In the genomic region with DNA sequence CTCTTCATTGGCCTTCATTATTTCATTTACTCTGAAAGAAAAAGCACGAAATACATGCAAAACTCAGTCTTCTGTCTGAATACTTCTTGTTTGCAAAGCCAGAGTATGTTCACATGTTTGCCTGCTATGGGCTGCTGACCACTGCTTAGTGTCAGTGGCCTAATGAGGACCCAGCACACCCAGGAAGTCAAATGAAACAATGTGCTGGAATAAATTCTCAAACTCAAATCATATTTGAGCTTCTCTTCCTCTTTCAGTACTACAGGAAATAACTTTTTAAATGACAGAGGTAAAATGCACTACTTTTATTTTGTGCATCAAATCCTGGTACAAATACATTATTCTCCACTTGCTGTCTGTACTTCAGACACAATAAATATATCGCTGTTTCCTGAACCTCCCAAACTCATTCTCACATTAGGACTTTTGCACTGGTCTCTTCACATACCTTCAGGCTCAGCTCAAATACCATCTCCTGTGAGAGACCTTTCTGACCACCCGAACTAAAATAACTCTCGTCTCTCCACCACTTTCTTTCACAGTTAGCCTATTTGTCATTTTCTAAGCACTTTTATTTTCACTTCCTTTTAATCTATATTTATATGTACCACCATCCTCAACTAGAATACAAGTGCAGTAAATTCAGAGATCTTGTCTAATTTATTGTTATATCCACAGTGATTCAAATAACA, we compare ENCODE assay signal across 1 cellular context.
A peak's percentile ranks its signal among the peaks of the same experiment; 100 is the strongest.
TF ChIP-seq lines count a peak whose summit lies in the region.

No MANE protein-coding gene starts in this region.

TF ChIP-seq in GM12878, 131 proteins besides CTCF, POLR2A, EP300 and RAD21 (continued from another document):
- TF ChIP-seq, protein P1, sequence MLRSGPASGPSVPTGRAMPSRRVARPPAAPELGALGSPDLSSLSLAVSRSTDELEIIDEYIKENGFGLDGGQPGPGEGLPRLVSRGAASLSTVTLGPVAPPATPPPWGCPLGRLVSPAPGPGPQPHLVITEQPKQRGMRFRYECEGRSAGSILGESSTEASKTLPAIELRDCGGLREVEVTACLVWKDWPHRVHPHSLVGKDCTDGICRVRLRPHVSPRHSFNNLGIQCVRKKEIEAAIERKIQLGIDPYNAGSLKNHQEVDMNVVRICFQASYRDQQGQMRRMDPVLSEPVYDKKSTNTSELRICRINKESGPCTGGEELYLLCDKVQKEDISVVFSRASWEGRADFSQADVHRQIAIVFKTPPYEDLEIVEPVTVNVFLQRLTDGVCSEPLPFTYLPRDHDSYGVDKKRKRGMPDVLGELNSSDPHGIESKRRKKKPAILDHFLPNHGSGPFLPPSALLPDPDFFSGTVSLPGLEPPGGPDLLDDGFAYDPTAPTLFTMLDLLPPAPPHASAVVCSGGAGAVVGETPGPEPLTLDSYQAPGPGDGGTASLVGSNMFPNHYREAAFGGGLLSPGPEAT (IDR thresholded peaks at IDR 0.05; ENCODE audit: low read depth) = no peak
- TF ChIP-seq ZSCAN29 (IDR thresholded peaks at IDR 0.05) (no peak), BACH1 (IDR thresholded peaks at IDR 0.05; ENCODE audit: borderline replicate concordance) (no peak), KAT2A (conservative IDR thresholded peaks at IDR 0.05; ENCODE audit: control insufficient read depth, low read depth, low read length) (no peak), MXI1 (IDR thresholded peaks at IDR 0.05; ENCODE audit: low read depth, low read length) (no peak), NR2C2 (IDR thresholded peaks at IDR 0.05; ENCODE audit: borderline replicate concordance, control insufficient read depth, insufficient read length, low read depth) (no peak), BMI1 (IDR thresholded peaks at IDR 0.05; ENCODE audit: borderline replicate concordance) (peak; percentile 36; the same call in 1 of the 2 replicates), ETV6 (conservative IDR thresholded peaks at IDR 0.05 in 1 of 2, IDR thresholded peaks at IDR 0.05 in 1 of 2; ENCODE audit: borderline replicate concordance in 1 of 2, low read depth in 1 of 2) (peak in 1 of 2 experiments; percentile 22; a peak in 1 of 4 replicates), FOXK2 (IDR thresholded peaks at IDR 0.05) (no peak), MTA2 (IDR thresholded peaks at IDR 0.05; ENCODE audit: low read depth) (peak; percentile 66; the same call in 1 of the 2 replicates), CREM (IDR thresholded peaks at IDR 0.05; ENCODE audit: low read depth) (no peak), MEF2B (IDR thresholded peaks at IDR 0.05; ENCODE audit: partially characterized antibody, poor library complexity, severe bottlenecking) (peak; percentile 72), HDAC6 (IDR thresholded peaks at IDR 0.05; ENCODE audit: unreplicated experiment) (no peak), HCFC1 (IDR thresholded peaks at IDR 0.05; ENCODE audit: low read length) (no peak), BRCA1 (IDR thresholded peaks at IDR 0.05; ENCODE audit: low read depth, low read length) (no peak), POLR2AphosphoS5 (IDR thresholded peaks at IDR 0.05; ENCODE audit: low read length) (no peak), RBBP5 (conservative IDR thresholded peaks at IDR 0.05) (no peak), SRF (IDR thresholded peaks at IDR 0.05; ENCODE audit: low read depth in 2 of 2, low read length in 2 of 2) (no peak), CBX3 (IDR thresholded peaks at IDR 0.05; ENCODE audit: borderline replicate concordance, low read depth) (no peak), DPF2 (IDR thresholded peaks at IDR 0.05) (peak; percentile 59; the same call in 1 of the 2 replicates), SIN3A (IDR thresholded peaks at IDR 0.05; ENCODE audit: low read depth, low read length) (no peak), EZH2 (IDR thresholded peaks at IDR 0.05; ENCODE audit: borderline replicate concordance, control insufficient read depth, low read depth, low read length) (no peak), IRF4 (IDR thresholded peaks at IDR 0.05; ENCODE audit: low read depth, low read length) (0 out of 2 replicates have a peak, but pooled peaks have one; percentile 19), SIX5 (IDR thresholded peaks at IDR 0.05; ENCODE audit: low read depth, low read length, severe bottlenecking) (no peak), GABPA (IDR thresholded peaks at IDR 0.05; ENCODE audit: low read depth) (no peak), TCF3 (IDR thresholded peaks at IDR 0.05; ENCODE audit: borderline replicate concordance, insufficient read depth, low read depth, low read length) (no peak)
- TF ChIP-seq, protein P2, sequence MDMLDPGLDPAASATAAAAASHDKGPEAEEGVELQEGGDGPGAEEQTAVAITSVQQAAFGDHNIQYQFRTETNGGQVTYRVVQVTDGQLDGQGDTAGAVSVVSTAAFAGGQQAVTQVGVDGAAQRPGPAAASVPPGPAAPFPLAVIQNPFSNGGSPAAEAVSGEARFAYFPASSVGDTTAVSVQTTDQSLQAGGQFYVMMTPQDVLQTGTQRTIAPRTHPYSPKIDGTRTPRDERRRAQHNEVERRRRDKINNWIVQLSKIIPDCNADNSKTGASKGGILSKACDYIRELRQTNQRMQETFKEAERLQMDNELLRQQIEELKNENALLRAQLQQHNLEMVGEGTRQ (IDR thresholded peaks at IDR 0.05; ENCODE audit: borderline replicate concordance, low read depth, low read length) = no peak
- TF ChIP-seq, protein P3, sequence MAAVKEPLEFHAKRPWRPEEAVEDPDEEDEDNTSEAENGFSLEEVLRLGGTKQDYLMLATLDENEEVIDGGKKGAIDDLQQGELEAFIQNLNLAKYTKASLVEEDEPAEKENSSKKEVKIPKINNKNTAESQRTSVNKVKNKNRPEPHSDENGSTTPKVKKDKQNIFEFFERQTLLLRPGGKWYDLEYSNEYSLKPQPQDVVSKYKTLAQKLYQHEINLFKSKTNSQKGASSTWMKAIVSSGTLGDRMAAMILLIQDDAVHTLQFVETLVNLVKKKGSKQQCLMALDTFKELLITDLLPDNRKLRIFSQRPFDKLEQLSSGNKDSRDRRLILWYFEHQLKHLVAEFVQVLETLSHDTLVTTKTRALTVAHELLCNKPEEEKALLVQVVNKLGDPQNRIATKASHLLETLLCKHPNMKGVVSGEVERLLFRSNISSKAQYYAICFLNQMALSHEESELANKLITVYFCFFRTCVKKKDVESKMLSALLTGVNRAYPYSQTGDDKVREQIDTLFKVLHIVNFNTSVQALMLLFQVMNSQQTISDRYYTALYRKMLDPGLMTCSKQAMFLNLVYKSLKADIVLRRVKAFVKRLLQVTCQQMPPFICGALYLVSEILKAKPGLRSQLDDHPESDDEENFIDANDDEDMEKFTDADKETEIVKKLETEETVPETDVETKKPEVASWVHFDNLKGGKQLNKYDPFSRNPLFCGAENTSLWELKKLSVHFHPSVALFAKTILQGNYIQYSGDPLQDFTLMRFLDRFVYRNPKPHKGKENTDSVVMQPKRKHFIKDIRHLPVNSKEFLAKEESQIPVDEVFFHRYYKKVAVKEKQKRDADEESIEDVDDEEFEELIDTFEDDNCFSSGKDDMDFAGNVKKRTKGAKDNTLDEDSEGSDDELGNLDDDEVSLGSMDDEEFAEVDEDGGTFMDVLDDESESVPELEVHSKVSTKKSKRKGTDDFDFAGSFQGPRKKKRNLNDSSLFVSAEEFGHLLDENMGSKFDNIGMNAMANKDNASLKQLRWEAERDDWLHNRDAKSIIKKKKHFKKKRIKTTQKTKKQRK (IDR thresholded peaks at IDR 0.05; ENCODE audit: low read depth, low read length) = no peak
- TF ChIP-seq, protein P4, sequence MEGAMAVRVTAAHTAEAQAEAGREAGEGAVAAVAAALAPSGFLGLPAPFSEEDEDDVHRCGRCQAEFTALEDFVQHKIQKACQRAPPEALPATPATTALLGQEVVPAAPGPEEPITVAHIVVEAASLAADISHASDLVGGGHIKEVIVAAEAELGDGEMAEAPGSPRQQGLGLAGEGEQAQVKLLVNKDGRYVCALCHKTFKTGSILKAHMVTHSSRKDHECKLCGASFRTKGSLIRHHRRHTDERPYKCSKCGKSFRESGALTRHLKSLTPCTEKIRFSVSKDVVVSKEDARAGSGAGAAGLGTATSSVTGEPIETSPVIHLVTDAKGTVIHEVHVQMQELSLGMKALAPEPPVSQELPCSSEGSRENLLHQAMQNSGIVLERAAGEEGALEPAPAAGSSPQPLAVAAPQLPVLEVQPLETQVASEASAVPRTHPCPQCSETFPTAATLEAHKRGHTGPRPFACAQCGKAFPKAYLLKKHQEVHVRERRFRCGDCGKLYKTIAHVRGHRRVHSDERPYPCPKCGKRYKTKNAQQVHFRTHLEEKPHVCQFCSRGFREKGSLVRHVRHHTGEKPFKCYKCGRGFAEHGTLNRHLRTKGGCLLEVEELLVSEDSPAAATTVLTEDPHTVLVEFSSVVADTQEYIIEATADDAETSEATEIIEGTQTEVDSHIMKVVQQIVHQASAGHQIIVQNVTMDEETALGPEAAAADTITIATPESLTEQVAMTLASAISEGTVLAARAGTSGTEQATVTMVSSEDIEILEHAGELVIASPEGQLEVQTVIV (IDR thresholded peaks at IDR 0.05; ENCODE audit: borderline replicate concordance, partially characterized antibody) = no peak
- TF ChIP-seq, protein P5, sequence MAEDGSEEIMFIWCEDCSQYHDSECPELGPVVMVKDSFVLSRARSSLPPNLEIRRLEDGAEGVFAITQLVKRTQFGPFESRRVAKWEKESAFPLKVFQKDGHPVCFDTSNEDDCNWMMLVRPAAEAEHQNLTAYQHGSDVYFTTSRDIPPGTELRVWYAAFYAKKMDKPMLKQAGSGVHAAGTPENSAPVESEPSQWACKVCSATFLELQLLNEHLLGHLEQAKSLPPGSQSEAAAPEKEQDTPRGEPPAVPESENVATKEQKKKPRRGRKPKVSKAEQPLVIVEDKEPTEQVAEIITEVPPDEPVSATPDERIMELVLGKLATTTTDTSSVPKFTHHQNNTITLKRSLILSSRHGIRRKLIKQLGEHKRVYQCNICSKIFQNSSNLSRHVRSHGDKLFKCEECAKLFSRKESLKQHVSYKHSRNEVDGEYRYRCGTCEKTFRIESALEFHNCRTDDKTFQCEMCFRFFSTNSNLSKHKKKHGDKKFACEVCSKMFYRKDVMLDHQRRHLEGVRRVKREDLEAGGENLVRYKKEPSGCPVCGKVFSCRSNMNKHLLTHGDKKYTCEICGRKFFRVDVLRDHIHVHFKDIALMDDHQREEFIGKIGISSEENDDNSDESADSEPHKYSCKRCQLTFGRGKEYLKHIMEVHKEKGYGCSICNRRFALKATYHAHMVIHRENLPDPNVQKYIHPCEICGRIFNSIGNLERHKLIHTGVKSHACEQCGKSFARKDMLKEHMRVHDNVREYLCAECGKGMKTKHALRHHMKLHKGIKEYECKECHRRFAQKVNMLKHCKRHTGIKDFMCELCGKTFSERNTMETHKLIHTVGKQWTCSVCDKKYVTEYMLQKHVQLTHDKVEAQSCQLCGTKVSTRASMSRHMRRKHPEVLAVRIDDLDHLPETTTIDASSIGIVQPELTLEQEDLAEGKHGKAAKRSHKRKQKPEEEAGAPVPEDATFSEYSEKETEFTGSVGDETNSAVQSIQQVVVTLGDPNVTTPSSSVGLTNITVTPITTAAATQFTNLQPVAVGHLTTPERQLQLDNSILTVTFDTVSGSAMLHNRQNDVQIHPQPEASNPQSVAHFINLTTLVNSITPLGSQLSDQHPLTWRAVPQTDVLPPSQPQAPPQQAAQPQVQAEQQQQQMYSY (CRISPR knock-in tag; IDR thresholded peaks at IDR 0.05) = no peak
- TF ChIP-seq, protein P6, sequence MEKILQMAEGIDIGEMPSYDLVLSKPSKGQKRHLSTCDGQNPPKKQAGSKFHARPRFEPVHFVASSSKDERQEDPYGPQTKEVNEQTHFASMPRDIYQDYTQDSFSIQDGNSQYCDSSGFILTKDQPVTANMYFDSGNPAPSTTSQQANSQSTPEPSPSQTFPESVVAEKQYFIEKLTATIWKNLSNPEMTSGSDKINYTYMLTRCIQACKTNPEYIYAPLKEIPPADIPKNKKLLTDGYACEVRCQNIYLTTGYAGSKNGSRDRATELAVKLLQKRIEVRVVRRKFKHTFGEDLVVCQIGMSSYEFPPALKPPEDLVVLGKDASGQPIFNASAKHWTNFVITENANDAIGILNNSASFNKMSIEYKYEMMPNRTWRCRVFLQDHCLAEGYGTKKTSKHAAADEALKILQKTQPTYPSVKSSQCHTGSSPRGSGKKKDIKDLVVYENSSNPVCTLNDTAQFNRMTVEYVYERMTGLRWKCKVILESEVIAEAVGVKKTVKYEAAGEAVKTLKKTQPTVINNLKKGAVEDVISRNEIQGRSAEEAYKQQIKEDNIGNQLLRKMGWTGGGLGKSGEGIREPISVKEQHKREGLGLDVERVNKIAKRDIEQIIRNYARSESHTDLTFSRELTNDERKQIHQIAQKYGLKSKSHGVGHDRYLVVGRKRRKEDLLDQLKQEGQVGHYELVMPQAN (conservative IDR thresholded peaks at IDR 0.05) = no peak
TF ChIP-seq in GM12878: peak in this region for 19.
